Comparison of ENCODE assay signal across 1 cellular context in the genomic region with DNA sequence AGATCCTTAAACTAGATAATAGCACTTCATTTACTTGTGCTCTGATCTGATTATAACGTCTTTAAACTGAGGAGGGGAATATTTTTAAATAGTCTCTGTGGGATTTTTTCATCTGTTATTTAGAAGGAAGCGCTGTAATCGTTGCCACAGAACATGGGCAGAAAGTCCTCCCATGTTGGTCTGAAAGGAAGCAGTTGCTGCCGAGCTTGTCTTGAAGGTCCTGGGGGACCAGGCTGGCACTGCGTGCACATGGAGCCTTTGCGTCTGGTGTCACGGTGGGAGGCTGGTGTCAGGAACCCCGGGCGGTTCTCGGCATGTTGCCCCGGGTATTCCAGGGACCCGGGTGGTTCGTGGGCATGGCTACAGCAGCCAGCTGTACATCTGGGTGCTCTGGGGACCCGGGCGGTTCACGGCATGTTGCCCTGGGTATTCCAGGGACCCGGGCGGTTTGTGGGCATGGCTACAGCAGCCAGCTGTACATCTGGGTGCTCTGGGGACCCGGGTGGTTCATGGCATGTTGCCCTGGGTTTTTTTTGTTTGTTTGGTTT.
TF ChIP-seq lines count a peak whose summit lies in the region.

No MANE protein-coding gene starts in this region.

TF ChIP-seq in HepG2, 621 proteins besides CTCF, POLR2A, EP300 and RAD21:
- TF ChIP-seq RBFOX2 (IDR thresholded peaks at IDR 0.05; ENCODE audit: low read depth, low read length): peak; percentile 71
- no peak for TF ChIP-seq NCOA5 (CRISPR knock-in tag; IDR thresholded peaks at IDR 0.05)
- TF ChIP-seq AGO2 (optimal IDR thresholded peaks at IDR 0.05; ENCODE audit: low read depth, low read length): peak; percentile 61
- TF ChIP-seq, protein P1, sequence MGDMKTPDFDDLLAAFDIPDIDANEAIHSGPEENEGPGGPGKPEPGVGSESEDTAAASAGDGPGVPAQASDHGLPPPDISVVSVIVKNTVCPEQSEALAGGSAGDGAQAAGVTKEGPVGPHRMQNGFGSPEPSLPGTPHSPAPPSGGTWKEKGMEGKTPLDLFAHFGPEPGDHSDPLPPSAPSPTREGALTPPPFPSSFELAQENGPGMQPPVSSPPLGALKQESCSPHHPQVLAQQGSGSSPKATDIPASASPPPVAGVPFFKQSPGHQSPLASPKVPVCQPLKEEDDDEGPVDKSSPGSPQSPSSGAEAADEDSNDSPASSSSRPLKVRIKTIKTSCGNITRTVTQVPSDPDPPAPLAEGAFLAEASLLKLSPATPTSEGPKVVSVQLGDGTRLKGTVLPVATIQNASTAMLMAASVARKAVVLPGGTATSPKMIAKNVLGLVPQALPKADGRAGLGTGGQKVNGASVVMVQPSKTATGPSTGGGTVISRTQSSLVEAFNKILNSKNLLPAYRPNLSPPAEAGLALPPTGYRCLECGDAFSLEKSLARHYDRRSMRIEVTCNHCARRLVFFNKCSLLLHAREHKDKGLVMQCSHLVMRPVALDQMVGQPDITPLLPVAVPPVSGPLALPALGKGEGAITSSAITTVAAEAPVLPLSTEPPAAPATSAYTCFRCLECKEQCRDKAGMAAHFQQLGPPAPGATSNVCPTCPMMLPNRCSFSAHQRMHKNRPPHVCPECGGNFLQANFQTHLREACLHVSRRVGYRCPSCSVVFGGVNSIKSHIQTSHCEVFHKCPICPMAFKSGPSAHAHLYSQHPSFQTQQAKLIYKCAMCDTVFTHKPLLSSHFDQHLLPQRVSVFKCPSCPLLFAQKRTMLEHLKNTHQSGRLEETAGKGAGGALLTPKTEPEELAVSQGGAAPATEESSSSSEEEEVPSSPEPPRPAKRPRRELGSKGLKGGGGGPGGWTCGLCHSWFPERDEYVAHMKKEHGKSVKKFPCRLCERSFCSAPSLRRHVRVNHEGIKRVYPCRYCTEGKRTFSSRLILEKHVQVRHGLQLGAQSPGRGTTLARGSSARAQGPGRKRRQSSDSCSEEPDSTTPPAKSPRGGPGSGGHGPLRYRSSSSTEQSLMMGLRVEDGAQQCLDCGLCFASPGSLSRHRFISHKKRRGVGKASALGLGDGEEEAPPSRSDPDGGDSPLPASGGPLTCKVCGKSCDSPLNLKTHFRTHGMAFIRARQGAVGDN (CRISPR knock-in tag; IDR thresholded peaks at IDR 0.05): 0 out of 2 replicates have a peak, but pooled peaks have one; percentile 5
